7 cellular contexts compared by ENCODE assay signal in the genomic region with DNA sequence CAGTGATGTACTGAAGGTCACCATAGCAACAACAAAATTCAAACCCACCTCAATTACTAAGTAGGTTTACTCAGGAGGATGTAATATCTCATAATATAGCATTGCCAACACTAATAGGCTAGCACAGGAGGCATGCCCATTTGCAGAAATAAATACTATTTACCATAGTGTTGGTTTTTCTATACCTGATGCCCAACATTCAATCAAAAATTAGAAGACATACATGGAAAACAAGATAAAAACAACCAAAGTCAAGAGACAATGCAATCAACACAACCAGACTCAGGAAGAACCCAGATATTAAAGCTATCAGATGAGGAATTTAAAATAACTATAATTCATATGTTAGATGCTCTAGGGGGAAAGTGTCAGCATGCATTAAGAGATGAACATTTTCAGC.
"Had no signal": no experiment of that assay in that cellular context is flagged by ENCODE, and none has a peak within 500 bp of the region (broad histone marks: within the 10 kb centered on the region; RNA-seq: fewer than 3 reads in every experiment).

No MANE protein-coding gene starts in this region.

- DNase-seq: IMR-90, KBM-7, KG1 had no signal

- H3K9ac ChIP-seq: KMS-11 had no signal

- H3K4me2 ChIP-seq: KMS-11 had no signal

- FAIRE-seq: HepG2, HTR-8/SVneo had no signal

- ATAC-seq: HepG2 had no signal

- H3K27ac ChIP-seq: HL-60, KMS-11 had no signal
